ENCODE assay signal across 22 cellular contexts in genomic region chr12:20122274-20122673, GRCh38.
"Had no signal": no experiment of that assay in that cellular context is flagged by ENCODE, and none has a peak within 500 bp of the region (broad histone marks: within the 10 kb centered on the region; RNA-seq: fewer than 3 reads in every experiment).

No MANE protein-coding gene starts in this region.

- H3K36me3 ChIP-seq: right lobe of liver, transverse colon had no signal

- ATAC-seq: foreskin keratinocyte; left lobe of liver; right lobe of liver; stimulated activated effector memory CD8-positive, alpha-beta T cell treated with anti-CD3 and anti-CD28 coated beads, Interleukin-12 subunit alpha, Interleukin-12 subunit beta, amount 100 ng/mL, for 72 hours; stimulated activated naive CD8-positive, alpha-beta T cell treated with anti-CD3 and anti-CD28 coated beads, Interleukin-15, amount 100 ng/mL, for 72 hours had no signal

- H3K36me3 Mint-ChIP-seq: activated naive CD4-positive, alpha-beta T cell treated with anti-CD3 and anti-CD28 coated beads, Interleukin-2, amount 10 ng/mL, durations not matched to agents 7 days and 5 days; brain; naive B cell; stimulated activated effector memory CD8-positive, alpha-beta T cell treated with anti-CD3 and anti-CD28 coated beads, Interleukin-12 subunit alpha, Interleukin-12 subunit beta, amount 100 ng/mL, for 72 hours had no signal

- H3K27ac Mint-ChIP-seq: activated CD4-positive, alpha-beta memory T cell treated with anti-CD3 and anti-CD28 coated beads, Interleukin-2, amount 10 ng/mL, durations not matched to agents 7 days and 5 days; activated CD4-positive, alpha-beta T cell treated with anti-CD3 and anti-CD28 coated beads, Interleukin-2, amount 10 ng/mL, durations not matched to agents 24 days and 14 days; activated naive CD4-positive, alpha-beta T cell treated with anti-CD3 and anti-CD28 coated beads, Interleukin-2, amount 10 ng/mL, durations not matched to agents 7 days and 5 days; stimulated activated effector memory CD8-positive, alpha-beta T cell treated with anti-CD3 and anti-CD28 coated beads, Interleukin-12 subunit alpha, Interleukin-12 subunit beta, amount 100 ng/mL, for 72 hours had no signal

- H3K27me3 Mint-ChIP-seq: activated CD4-positive, alpha-beta memory T cell treated with anti-CD3 and anti-CD28 coated beads, Interleukin-2, amount 10 ng/mL, durations not matched to agents 7 days and 5 days; activated CD4-positive, alpha-beta T cell treated with anti-CD3 and anti-CD28 coated beads, Interleukin-2, amount 10 ng/mL, durations not matched to agents 24 days and 14 days; activated naive CD4-positive, alpha-beta T cell treated with anti-CD3 and anti-CD28 coated beads, Interleukin-2, amount 10 ng/mL, durations not matched to agents 7 days and 5 days; naive B cell; stimulated activated naive CD8-positive, alpha-beta T cell treated with anti-CD3 and anti-CD28 coated beads, Interleukin-15, amount 100 ng/mL, for 72 hours had no signal

- H3K9me3 Mint-ChIP-seq: activated CD4-positive, alpha-beta memory T cell treated with anti-CD3 and anti-CD28 coated beads, Interleukin-2, amount 10 ng/mL, durations not matched to agents 7 days and 5 days; activated CD4-positive, alpha-beta T cell treated with anti-CD3 and anti-CD28 coated beads, Interleukin-2, amount 10 ng/mL, durations not matched to agents 24 days and 14 days; stimulated activated effector memory CD8-positive, alpha-beta T cell treated with anti-CD3 and anti-CD28 coated beads, Interleukin-12 subunit alpha, Interleukin-12 subunit beta, amount 100 ng/mL, for 72 hours; stimulated activated naive CD8-positive, alpha-beta T cell treated with anti-CD3 and anti-CD28 coated beads, Interleukin-15, amount 100 ng/mL, for 72 hours had no signal

- H3K4me3 Mint-ChIP-seq: activated CD4-positive, alpha-beta memory T cell treated with anti-CD3 and anti-CD28 coated beads, Interleukin-2, amount 10 ng/mL, durations not matched to agents 7 days and 5 days; activated CD4-positive, alpha-beta T cell treated with anti-CD3 and anti-CD28 coated beads, Interleukin-2, amount 10 ng/mL, durations not matched to agents 24 days and 14 days; activated naive CD4-positive, alpha-beta T cell treated with anti-CD3 and anti-CD28 coated beads, Interleukin-2, amount 10 ng/mL, durations not matched to agents 7 days and 5 days; brain; naive B cell; stimulated activated effector memory CD8-positive, alpha-beta T cell treated with anti-CD3 and anti-CD28 coated beads, Interleukin-12 subunit alpha, Interleukin-12 subunit beta, amount 100 ng/mL, for 72 hours; stimulated activated naive CD8-positive, alpha-beta T cell treated with anti-CD3 and anti-CD28 coated beads, Interleukin-15, amount 100 ng/mL, for 72 hours had no signal

- H3K4me3 ChIP-seq: lung, right lobe of liver, skin epidermis, transverse colon had no signal

- H3K27me3 ChIP-seq: foreskin keratinocyte, right lobe of liver, transverse colon had no signal

- H3K27ac ChIP-seq: foreskin keratinocyte, right lobe of liver, skin epidermis, transverse colon had no signal

- H3K9me3 ChIP-seq: right lobe of liver, transverse colon had no signal

- H3K4me1 Mint-ChIP-seq: activated CD4-positive, alpha-beta memory T cell treated with anti-CD3 and anti-CD28 coated beads, Interleukin-2, amount 10 ng/mL, durations not matched to agents 7 days and 5 days; activated CD4-positive, alpha-beta T cell treated with anti-CD3 and anti-CD28 coated beads, Interleukin-2, amount 10 ng/mL, durations not matched to agents 24 days and 14 days; activated naive CD4-positive, alpha-beta T cell treated with anti-CD3 and anti-CD28 coated beads, Interleukin-2, amount 10 ng/mL, durations not matched to agents 7 days and 5 days; naive B cell; stimulated activated effector memory CD8-positive, alpha-beta T cell treated with anti-CD3 and anti-CD28 coated beads, Interleukin-12 subunit alpha, Interleukin-12 subunit beta, amount 100 ng/mL, for 72 hours; stimulated activated naive CD8-positive, alpha-beta T cell treated with anti-CD3 and anti-CD28 coated beads, Interleukin-15, amount 100 ng/mL, for 72 hours had no signal

- H3K4me1 ChIP-seq: foreskin keratinocyte, right lobe of liver had no signal

- DNase-seq: activated CD4-positive, alpha-beta memory T cell treated with anti-CD3 and anti-CD28 coated beads, Interleukin-2, amount 10 ng/mL, durations not matched to agents 7 days and 5 days; activated CD4-positive, alpha-beta T cell treated with anti-CD3 and anti-CD28 coated beads, Interleukin-2, amount 10 ng/mL, durations not matched to agents 24 days and 14 days; activated effector memory CD4-positive, alpha-beta T cell treated with anti-CD3 and anti-CD28 coated beads, Interleukin-2, amount 50 U/mL, for 16 hours; activated naive CD4-positive, alpha-beta T cell treated with anti-CD3 and anti-CD28 coated beads, Interleukin-2, amount 10 ng/mL, durations not matched to agents 7 days and 5 days; activated T-cell treated with anti-CD3 and anti-CD28 coated beads for 4 hours; anterior cingulate cortex; caudate nucleus; dermis blood vessel endothelial cell; effector CD8-positive, alpha-beta T cell; foreskin keratinocyte; kidney; naive B cell; posterior cingulate gyrus; right lobe of liver; stimulated activated CD4-positive, alpha-beta T cell treated with anti-CD3 and anti-CD28 coated beads, Interleukin-2, amount 100 ng/mL, for 24 hours; stimulated activated naive CD8-positive, alpha-beta T cell treated with anti-CD3 and anti-CD28 coated beads, Interleukin-15, amount 100 ng/mL, for 72 hours; transverse colon had no signal
